In genomic region chr6:88919032-88919431, GRCh38 we compare ENCODE assay signal across 9 cellular contexts. TPM values are rescaled to one million over a fixed set of nuclear protein-coding genes. Genes with fewer than 3 reads are reported as not detected.
A peak's percentile ranks its signal among the peaks of the same experiment; 100 is the strongest.
DNase-seq lines count a peak whose midpoint lies in the region; ATAC-seq and TF ChIP-seq lines count a peak whose summit lies in the region.
"Had no signal": no experiment of that assay in that cellular context is flagged by ENCODE, and none has a peak within 500 bp of the region (broad histone marks: within the 10 kb centered on the region; RNA-seq: fewer than 3 reads in every experiment).

No MANE protein-coding gene starts in this region.

- no peak for TF ChIP-seq RAD21 in IMR-90 (IDR thresholded peaks at IDR 0.05; ENCODE audit: low read length)

- no peak overlapping the region for H2AK9ac ChIP-seq in IMR-90 (replicated peaks; ENCODE audit: low read depth, low read length, poor library complexity)

- DNase-seq in BJ (ENCODE audit: low read depth) (no peak), IMR-90 (no peak), adrenal gland (no peak), right lobe of liver (no peak), kidney tubule cell (ENCODE audit: low spot score) (no peak), colonic mucosa (no peak)
- DNase-seq: activated CD8-positive, alpha-beta memory T cell treated with anti-CD3 and anti-CD28 coated beads, Interleukin-2, amount 50 U/mL, for 4 hours had no signal

- no peaks in the 10 kb centered on the region for H3K27me3 ChIP-seq in BJ (ENCODE audit: control insufficient read depth, insufficient read depth, low read length)
- no peaks in the 10 kb centered on the region for H3K27me3 ChIP-seq in IMR-90 (ENCODE audit: control insufficient read depth, insufficient read depth, low read length)
- H3K27me3 ChIP-seq in adrenal gland: no peaks in the 10 kb centered on the region
- no peaks in the 10 kb centered on the region for H3K27me3 ChIP-seq in right lobe of liver
- no peaks in the 10 kb centered on the region for H3K27me3 ChIP-seq in colonic mucosa

- POLR2A ChIA-PET in BJ (lab: Charles Lee): no interaction called here
- POLR2A ChIA-PET in IMR-90 (lab: Charles Lee; ENCODE audit: unreplicated experiment): no interaction called here

- H3K56ac ChIP-seq in IMR-90 (ENCODE audit: extremely low read depth, insufficient read depth, low read length): no peak overlapping the region

- H2AFZ ChIP-seq in IMR-90 (replicated peaks; ENCODE audit: low read length, poor library complexity): no peak overlapping the region

- TF ChIP-seq CTCF in BJ (IDR thresholded peaks at IDR 0.05; ENCODE audit: insufficient read depth, low read depth, low read length) (peak; percentile 29; the same call in 1 of the 2 replicates), IMR-90 (conservative IDR thresholded peaks at IDR 0.05; ENCODE audit: low read depth, low read length) (0 out of 2 replicates have a peak, but pooled peaks have one; percentile 21), adrenal gland (IDR thresholded peaks at IDR 0.05) (peak in 4 of 6 experiments; percentile 20 to 33 (median 26)), right lobe of liver (IDR thresholded peaks at IDR 0.05) (peak; percentile 38 to 53 (median 43)), colonic mucosa (IDR thresholded peaks at IDR 0.05) (no peak)

- H3K4me1 ChIP-seq in IMR-90 (ENCODE audit: control insufficient read depth, insufficient read depth, low read length) (no peaks in the 10 kb centered on the region), adrenal gland (replicated peaks in 1 of 2) (no peaks in the 10 kb centered on the region), right lobe of liver (peaks cover 0 to 16% (median 4%) of the 10 kb centered on the region in 4 donors), colonic mucosa (no peaks in the 10 kb centered on the region)

- no peaks in the 10 kb centered on the region for H3K9me1 ChIP-seq in IMR-90 (ENCODE audit: insufficient read depth, low read length)

- ATAC-seq in IMR-90 (ENCODE audit: low read depth) (no peak), right lobe of liver (peak in 3 of 4 donors; percentile 31 to 58 (median 47)), GM18873 (IDR thresholded peaks at IDR 0.05; ENCODE audit: low FRiP score, unreplicated experiment) (no peak), GM21447 (IDR thresholded peaks at IDR 0.05; ENCODE audit: unreplicated experiment) (no peak)

- H3K23ac ChIP-seq in IMR-90 (ENCODE audit: low read depth, low read length): no peak overlapping the region

- H4K20me1 ChIP-seq in IMR-90 (ENCODE audit: insufficient read depth, low read length): no peaks in the 10 kb centered on the region

- WGBS in IMR-90 (ENCODE audit: extremely low coverage in 2 of 2, insufficient read length in 1 of 2), 2 experiments: no CpG with 5 or more reads among the region's 1 CpG
- WGBS in adrenal gland, 4 donors: 47 to 60% (median 55%) methylated on average over 1 of the region's 1 CpG
- 33% methylated on average over 1 of the region's 1 CpG for WGBS in right lobe of liver (ENCODE audit: insufficient coverage, low coverage, low lambda C conversion rate, missing lambda C conversion rate)

- no peak overlapping the region for H3K4me2 ChIP-seq in IMR-90 (ENCODE audit: low read depth, low read length)

- H4K8ac ChIP-seq in IMR-90 (ENCODE audit: low read depth in 2 of 2, low read length in 2 of 2): no peak overlapping the region

- H3K9ac ChIP-seq in IMR-90 (ENCODE audit: low read depth, low read length) (no peak overlapping the region), colonic mucosa (ENCODE audit: low read depth in 2 of 2, low read length in 2 of 2) (no peak overlapping the region)

- no peak overlapping the region for H2BK5ac ChIP-seq in IMR-90 (ENCODE audit: low read depth, low read length, poor library complexity, severe bottlenecking)

- in situ Hi-C loops in IMR-90 (cut with MboI; ENCODE audit: low sequenced_read_pairs): no loop called here

- BruUV-seq in IMR-90 (replicated peaks; lab: Mats Ljungman, UMichigan): no TSS peak

- H4K5ac ChIP-seq in IMR-90 (ENCODE audit: low read depth, low read length): no peak overlapping the region

- TF ChIP-seq POLR2A in IMR-90 (IDR thresholded peaks at IDR 0.05; ENCODE audit: low read depth, low read length) (no peak), adrenal gland (IDR thresholded peaks at IDR 0.05) (no peak), right lobe of liver (IDR thresholded peaks at IDR 0.05) (no peak)

- no peak overlapping the region for H2BK15ac ChIP-seq in IMR-90 (ENCODE audit: low read depth, low read length)

- intact Hi-C loops in IMR-90 (cut with micrococcal nuclease) (no loop called here), adrenal gland (cut with DNase I) (no loop called here), right lobe of liver (cut with DNase I) (no loop called here), colonic mucosa (cut with DNase I) (no loop called here)

- H3K9me3 ChIP-seq in IMR-90 (ENCODE audit: control insufficient read depth, insufficient read depth, low read length) (no peaks in the 10 kb centered on the region), adrenal gland (replicated peaks in 1 of 3) (no peaks in the 10 kb centered on the region), right lobe of liver (no peaks in the 10 kb centered on the region), colonic mucosa (no peaks in the 10 kb centered on the region)

- CTCF ChIA-PET in BJ (lab: Yijun Ruan, JAX) (interaction anchor here (0.6 to 2.1 kb wide), 3 partner anchors 10 to 143 kb away, joined by 3 to 7 read pairs (median 3); no protein-coding TSS in a partner anchor), IMR-90 (lab: Yijun Ruan, JAX) (interaction anchor here (0.6 to 0.8 kb wide), 2 partner anchors 17 to 1359 kb away, joined by 3 read pairs; no protein-coding TSS in a partner anchor)

- no peak overlapping the region for H3K4me3 ChIP-seq in BJ (ENCODE audit: low read depth, low read length)
- H3K4me3 ChIP-seq in IMR-90 (ENCODE audit: insufficient read depth, low read depth, low read length): no peak overlapping the region
- no peak overlapping the region for H3K4me3 ChIP-seq in adrenal gland
- H3K4me3 ChIP-seq in right lobe of liver: no peak overlapping the region
- H3K4me3 ChIP-seq in colonic mucosa: no peak overlapping the region

- no peak overlapping the region for H2BK120ac ChIP-seq in IMR-90 (ENCODE audit: low read depth, low read length)

- H3K4ac ChIP-seq in IMR-90 (ENCODE audit: low read depth, low read length): no peak overlapping the region

- no peak overlapping the region for H2AK5ac ChIP-seq in IMR-90 (ENCODE audit: low read depth, low read length)

- dilution Hi-C loops in IMR-90 (cut with HindIII; ENCODE audit: low sequenced_read_pairs, unreplicated experiment): no loop called here

- H3K27ac ChIP-seq in IMR-90 (ENCODE audit: insufficient read depth, low read length): no peak overlapping the region
- H3K27ac ChIP-seq in adrenal gland: no peak overlapping the region
- no peak overlapping the region for H3K27ac ChIP-seq in right lobe of liver
- no peak overlapping the region for H3K27ac ChIP-seq in colonic mucosa

- H3K18ac ChIP-seq in IMR-90 (ENCODE audit: low read depth, low read length): no peak overlapping the region

- H2BK20ac ChIP-seq in IMR-90 (ENCODE audit: low read depth, low read length): no peak overlapping the region

- no peaks in the 10 kb centered on the region; a peak in 1 of 4 replicates for H3K79me1 ChIP-seq in IMR-90 (ENCODE audit: low read depth in 1 of 2, low read length in 2 of 2)

- H3K14ac ChIP-seq in IMR-90 (replicated peaks; ENCODE audit: low read depth, low read length): no peak overlapping the region

- no peak overlapping the region for H4K91ac ChIP-seq in IMR-90 (ENCODE audit: insufficient read depth, low read depth, low read length)

- no peaks in the 10 kb centered on the region for H3K36me3 ChIP-seq in BJ (ENCODE audit: control insufficient read depth, insufficient read depth, low read length)
- H3K36me3 ChIP-seq in IMR-90 (ENCODE audit: control insufficient read depth, insufficient read depth, low read length): peaks cover 1% of the 10 kb centered on the region; the same call in 1 of the 2 replicates
- H3K36me3 ChIP-seq in adrenal gland (replicated peaks in 1 of 2): no peaks in the 10 kb centered on the region
- no peaks in the 10 kb centered on the region for H3K36me3 ChIP-seq in right lobe of liver
- no peaks in the 10 kb centered on the region for H3K36me3 ChIP-seq in colonic mucosa

TF ChIP-seq in IMR-90, 13 proteins besides CTCF, POLR2A, EP300 and RAD21 (continues in another document):
- TF ChIP-seq CEBPB (IDR thresholded peaks at IDR 0.05; ENCODE audit: low read depth, low read length) (no peak), RFX5 (IDR thresholded peaks at IDR 0.05; ENCODE audit: low read depth, low read length) (no peak), SMC3 (IDR thresholded peaks at IDR 0.05; ENCODE audit: low read depth, low read length) (no peak), BHLHE40 (IDR thresholded peaks at IDR 0.05; ENCODE audit: low read depth, low read length) (no peak), USF2 (IDR thresholded peaks at IDR 0.05; ENCODE audit: low read depth, low read length) (no peak), ELK1 (IDR thresholded peaks at IDR 0.05; ENCODE audit: borderline replicate concordance, low read depth, low read length) (no peak)

RNA-seq across cellular contexts. Expression of gene RNGTT, which starts 44.4 kb away (rescaled TPM):
- polyA plus RNA-seq in BJ (2011; rRNA removed) (3.2 and 6.5 TPM in 2 replicates), IMR-90 (2012; rRNA removed) (4.7 and 5.4 TPM in 2 replicates), adrenal gland (10 to 100 TPM in 1 of 3 donors, 1 to 10 TPM in 2; 2.6 to 17.9 (median 4.1) TPM)
- polyA minus RNA-seq in BJ (2011; rRNA and poly(A)+ RNA removed): 3.0 and 4.0 TPM in 2 replicates
- total RNA-seq in IMR-90 (2012; rRNA removed) (21.7 and 42.8 TPM in 2 replicates), adrenal gland (10 to 100 TPM in 7 of 8 donors, 1 to 10 TPM in 1; 6.9 to 24.6 (median 14.2) TPM), right lobe of liver (10 to 100 TPM in 2 of 6 experiments, 1 to 10 TPM in 4; 5.7 to 11.2 (median 6.5) TPM), colonic mucosa (10 to 100 TPM in 1 of 2 donors, 1 to 10 TPM in 1; 7.8 to 11.4 TPM)
- 0.95 and 2.2 TPM in 2 replicates for polyA plus RNA-seq in IMR-90 (2012; cell fraction: cytosol; rRNA removed)
- polyA plus RNA-seq in IMR-90 (2012; cell fraction: nucleus; rRNA removed; ENCODE audit: low replicate concordance): 0.72 and 3.9 TPM in 2 replicates

Comparison
In these comparisons a context has a peak if more than half of its experiments do, and no peak if none do; other contexts are left out.
1. ATAC-seq: peak in right lobe of liver (3 of 4); none in IMR-90 (single experiment), GM18873 (single experiment) and GM21447 (single experiment).